18 cellular contexts compared by ENCODE assay signal in the genomic region with DNA sequence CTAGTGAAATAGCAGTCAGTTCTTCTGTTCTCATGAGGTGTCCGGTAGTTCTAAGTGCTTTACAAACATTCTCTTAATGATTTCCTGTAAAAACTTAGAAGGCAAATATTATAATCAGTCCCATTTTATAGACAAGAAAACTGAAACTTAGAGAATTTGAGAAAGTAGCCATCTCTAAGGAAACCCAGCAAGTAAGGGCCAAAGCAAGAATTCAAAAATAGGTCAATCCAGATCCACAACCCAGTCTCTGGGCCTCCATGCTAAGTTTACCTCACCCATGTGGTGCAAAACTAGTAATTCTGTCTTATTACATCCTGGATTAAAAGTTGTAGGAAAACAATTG.
"Had no signal": no experiment of that assay in that cellular context is flagged by ENCODE, and none has a peak within 500 bp of the region (broad histone marks: within the 10 kb centered on the region; RNA-seq: fewer than 3 reads in every experiment).

No MANE protein-coding gene starts in this region.

- H3K36me3 ChIP-seq: neural progenitor cell, ovary had no signal

- H3K27ac ChIP-seq: lower lobe of right lung, neural progenitor cell, ovary, testis, tibial nerve had no signal

- ATAC-seq: esophagus mucosa; heart right ventricle; natural killer cell treated with Interleukin-12 subunit alpha and Interleukin-12 subunit beta and Interleukin-15 and Interleukin-18, amount 100 ng/mL, for 72 hours; right cardiac atrium; stimulated activated naive CD8-positive, alpha-beta T cell treated with anti-CD3 and anti-CD28 coated beads, Interleukin-15, amount 100 ng/mL, for 72 hours had no signal

- H3K4me3 Mint-ChIP-seq: memory B cell; natural killer cell treated with Interleukin-12 subunit alpha and Interleukin-12 subunit beta and Interleukin-15 and Interleukin-18, amount 100 ng/mL, for 72 hours; neural progenitor cell; stimulated activated naive CD8-positive, alpha-beta T cell treated with anti-CD3 and anti-CD28 coated beads, Interleukin-15, amount 100 ng/mL, for 72 hours had no signal

- H3K4me3 ChIP-seq: heart right ventricle, lower lobe of right lung, neural progenitor cell, ovary, smooth muscle cell, testis, tibial nerve had no signal

- H2AFZ ChIP-seq: neural progenitor cell had no signal

- H3K4me1 Mint-ChIP-seq: neural progenitor cell had no signal

- H3K4me1 ChIP-seq: neural progenitor cell, testis had no signal

- H3K9ac ChIP-seq: neural progenitor cell had no signal

- H3K9me3 Mint-ChIP-seq: memory B cell; natural killer cell treated with Interleukin-12 subunit alpha and Interleukin-12 subunit beta and Interleukin-15 and Interleukin-18, amount 100 ng/mL, for 72 hours; neural progenitor cell; stimulated activated naive CD8-positive, alpha-beta T cell treated with anti-CD3 and anti-CD28 coated beads, Interleukin-15, amount 100 ng/mL, for 72 hours had no signal

- H3K4me2 ChIP-seq: neural progenitor cell, smooth muscle cell had no signal

- H3K9me3 ChIP-seq: heart right ventricle, lower lobe of right lung, ovary, testis, tibial nerve had no signal

- H3K27me3 Mint-ChIP-seq: memory B cell; natural killer cell treated with Interleukin-12 subunit alpha and Interleukin-12 subunit beta and Interleukin-15 and Interleukin-18, amount 100 ng/mL, for 72 hours; progenitor cell of endocrine pancreas; stimulated activated naive CD8-positive, alpha-beta T cell treated with anti-CD3 and anti-CD28 coated beads, Interleukin-15, amount 100 ng/mL, for 72 hours had no signal

- DNase-seq: effector memory CD4-positive, alpha-beta T cell; heart right ventricle; islet precursor cell; lower lobe of right lung; midbrain; nucleus accumbens; ovary; right cardiac atrium; stimulated activated CD4-positive, alpha-beta T cell treated with anti-CD3 and anti-CD28 coated beads, Interleukin-2, amount 100 ng/mL, for 48 hours; stimulated activated naive CD8-positive, alpha-beta T cell treated with anti-CD3 and anti-CD28 coated beads, Interleukin-15, amount 100 ng/mL, for 72 hours; testis had no signal

- H3K27me3 ChIP-seq: heart right ventricle, neural progenitor cell, ovary, testis, tibial nerve had no signal

- H3K27ac Mint-ChIP-seq: memory B cell; natural killer cell treated with Interleukin-12 subunit alpha and Interleukin-12 subunit beta and Interleukin-15 and Interleukin-18, amount 100 ng/mL, for 72 hours; neural progenitor cell; progenitor cell of endocrine pancreas; stimulated activated naive CD8-positive, alpha-beta T cell treated with anti-CD3 and anti-CD28 coated beads, Interleukin-15, amount 100 ng/mL, for 72 hours had no signal
